ENCODE assay signal across 10 cellular contexts in the genomic region with DNA sequence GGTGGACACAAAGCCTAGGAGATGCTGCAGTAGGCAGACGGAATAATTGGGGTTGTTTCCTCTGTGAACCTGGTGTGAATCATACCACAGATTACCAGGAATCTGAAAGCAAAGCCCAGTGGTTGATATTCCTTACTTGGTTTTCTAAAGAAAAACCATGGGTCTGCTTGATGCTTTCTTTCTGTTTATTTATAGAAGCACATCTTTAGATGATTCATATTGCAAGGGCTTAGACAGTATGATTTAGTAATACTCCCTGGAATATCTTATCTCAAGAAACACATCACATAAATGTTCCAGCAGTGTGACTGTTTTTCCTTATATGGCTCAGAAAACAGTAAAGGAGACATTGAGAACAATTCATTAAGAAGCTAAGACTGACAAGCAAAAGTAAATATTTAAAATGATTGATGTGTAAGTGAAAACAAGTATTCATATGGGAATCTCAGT.
DNase-seq lines count a peak whose midpoint lies in the region; ATAC-seq and TF ChIP-seq lines count a peak whose summit lies in the region.
"Had no signal": no experiment of that assay in that cellular context is flagged by ENCODE, and none has a peak within 500 bp of the region (broad histone marks: within the 10 kb centered on the region; RNA-seq: fewer than 3 reads in every experiment).

No MANE protein-coding gene starts in this region.

- no peak for TF ChIP-seq CTCF in chondrocyte (IDR thresholded peaks at IDR 0.05)

- H3K27ac Mint-ChIP-seq in chondrocyte (ENCODE audit: unreplicated experiment) = peak overlapping the region; percentile 53
- H3K27ac Mint-ChIP-seq: activated naive CD4-positive, alpha-beta T cell treated with anti-CD3 and anti-CD28 coated beads, Interleukin-2, amount 10 ng/mL, durations not matched to agents 7 days and 5 days had no signal

- no peak overlapping the region for H3K4me3 Mint-ChIP-seq in chondrocyte (ENCODE audit: unreplicated experiment)
- H3K4me3 Mint-ChIP-seq: activated naive CD4-positive, alpha-beta T cell treated with anti-CD3 and anti-CD28 coated beads, Interleukin-2, amount 10 ng/mL, durations not matched to agents 7 days and 5 days had no signal

- H3K36me3 Mint-ChIP-seq in chondrocyte (ENCODE audit: low read depth) = peaks cover 2% of the 10 kb centered on the region
- H3K36me3 Mint-ChIP-seq: activated naive CD4-positive, alpha-beta T cell treated with anti-CD3 and anti-CD28 coated beads, Interleukin-2, amount 10 ng/mL, durations not matched to agents 7 days and 5 days had no signal

- DNase-seq in M059J (ENCODE audit: low read depth) (peak; percentile 92), chondrocyte (ENCODE audit: low spot score) (no peak), iris pigment epithelial cell (ENCODE audit: low read depth) (peak; percentile 95), superior temporal gyrus (ENCODE audit: extremely low spot score) (peak; percentile 56), kidney tubule cell (ENCODE audit: low spot score) (no peak)
- DNase-seq: activated CD4-positive, alpha-beta T cell treated with anti-CD3 and anti-CD28 coated beads, Interleukin-2, amount 50 U/mL, for 4 hours; activated naive CD4-positive, alpha-beta T cell treated with anti-CD3 and anti-CD28 coated beads, Interleukin-2, amount 10 ng/mL, durations not matched to agents 7 days and 5 days; NCI-H526 treated with DMSO at 0.1 percent for 48 hours had no signal

- ATAC-seq in HG03025 (IDR thresholded peaks at IDR 0.05; ENCODE audit: low FRiP score, unreplicated experiment) (no peak), HG02798 (IDR thresholded peaks at IDR 0.05; ENCODE audit: poor library complexity, unreplicated experiment) (no peak)

- no peaks in the 10 kb centered on the region for H3K27me3 Mint-ChIP-seq in chondrocyte (ENCODE audit: low read depth)

- H3K4me1 Mint-ChIP-seq in chondrocyte (ENCODE audit: low read depth) = peaks cover 42% of the 10 kb centered on the region
- H3K4me1 Mint-ChIP-seq: activated naive CD4-positive, alpha-beta T cell treated with anti-CD3 and anti-CD28 coated beads, Interleukin-2, amount 10 ng/mL, durations not matched to agents 7 days and 5 days had no signal

- H3K9me3 Mint-ChIP-seq in chondrocyte (ENCODE audit: low read depth) = no peaks in the 10 kb centered on the region
- H3K9me3 Mint-ChIP-seq: activated naive CD4-positive, alpha-beta T cell treated with anti-CD3 and anti-CD28 coated beads, Interleukin-2, amount 10 ng/mL, durations not matched to agents 7 days and 5 days had no signal

Comparison
In these comparisons a context has a peak if more than half of its experiments do, and no peak if none do; other contexts are left out.
1. DNase-seq: peak in M059J (single experiment), iris pigment epithelial cell (single experiment) and superior temporal gyrus (single experiment); none in chondrocyte (single experiment) and kidney tubule cell (single experiment).